In genomic region chrX:29911673-29912072, GRCh38 we compare ENCODE assay signal across 20 cellular contexts.
DNase-seq lines count a peak whose midpoint lies in the region; ATAC-seq, FAIRE-seq and TF ChIP-seq lines count a peak whose summit lies in the region.
"Had no signal": no experiment of that assay in that cellular context is flagged by ENCODE, and none has a peak within 500 bp of the region (broad histone marks: within the 10 kb centered on the region; RNA-seq: fewer than 3 reads in every experiment).

No MANE protein-coding gene starts in this region.

- no peak overlapping the region for H3K4me3 ChIP-seq in Loucy (ENCODE audit: low read length, poor library complexity, severe bottlenecking)
- H3K4me3 ChIP-seq in GM12878: no peak overlapping the region
- no peak overlapping the region for H3K4me3 ChIP-seq in right atrium auricular region
- H3K4me3 ChIP-seq: cardiac muscle cell, heart right ventricle, thoracic aorta had no signal

- H3K9me2 ChIP-seq in Loucy (replicated peaks; ENCODE audit: low read depth, low read length): no peaks in the 10 kb centered on the region

- H3K79me2 ChIP-seq in Loucy (ENCODE audit: insufficient read depth, low read length) (no peaks in the 10 kb centered on the region), GM12878 (ENCODE audit: control insufficient read depth, insufficient read depth, low read length) (no peaks in the 10 kb centered on the region)

- FAIRE-seq in GM12878 (lab: Jason Lieb, UNC) (no peak), RCC 7860 (lab: Jason Lieb, UNC) (no peak)

- H3K4me2 ChIP-seq in Loucy (ENCODE audit: low read depth, low read length, poor library complexity, severe bottlenecking): no peak overlapping the region
- no peak overlapping the region for H3K4me2 ChIP-seq in GM12878 (ENCODE audit: control insufficient read depth, insufficient read depth)

- no peaks in the 10 kb centered on the region for H3K9me3 ChIP-seq in Loucy (ENCODE audit: insufficient read depth, low read depth, low read length)
- no peaks in the 10 kb centered on the region; the same call in 2 of the 3 replicates for H3K9me3 ChIP-seq in GM12878 (replicated peaks; ENCODE audit: control insufficient read depth, insufficient read depth, low read length)
- no peaks in the 10 kb centered on the region for H3K9me3 ChIP-seq in right atrium auricular region
- H3K9me3 ChIP-seq: Caco-2, thoracic aorta had no signal

- H3K36me3 ChIP-seq in Loucy (ENCODE audit: insufficient read depth, low read length): no peaks in the 10 kb centered on the region
- no peaks in the 10 kb centered on the region for H3K36me3 ChIP-seq in GM12878 (ENCODE audit: control insufficient read depth in 2 of 2, insufficient read depth in 2 of 2, low read length in 1 of 2)
- no peaks in the 10 kb centered on the region for H3K36me3 ChIP-seq in right atrium auricular region
- H3K36me3 ChIP-seq: cardiac muscle cell, heart right ventricle, thoracic aorta had no signal

- CTCF ChIA-PET in GM12878 (lab: Yijun Ruan, JAX): interaction anchor here (0.6 to 2.5 kb wide), 6 partner anchors 9 to 1734 kb away, joined by 3 to 8 read pairs (median 3); no protein-coding TSS in a partner anchor

- H3F3A ChIP-seq in Loucy (ENCODE audit: low read depth): no peaks in the 10 kb centered on the region

- no peak for TF ChIP-seq POLR2A in GM12878 (IDR thresholded peaks at IDR 0.05; ENCODE audit: low read depth, low read length)

- H3K27ac ChIP-seq in GM12878 (ENCODE audit: control insufficient read depth, insufficient read depth): no peak overlapping the region
- H3K27ac ChIP-seq in right atrium auricular region: no peak overlapping the region
- H3K27ac ChIP-seq: cardiac muscle cell, heart right ventricle, thoracic aorta, VCaP had no signal

- ATAC-seq in GM18517 (IDR thresholded peaks at IDR 0.05; ENCODE audit: unreplicated experiment) (peak; percentile 59), GM12878 (0 out of 3 replicates have a peak, but pooled peaks have one; percentile 39)
- ATAC-seq: activated CD8-positive, alpha-beta T cell treated with anti-CD3 and anti-CD28 coated beads for 36 hours; heart right ventricle; naive thymus-derived CD8-positive, alpha-beta T cell had no signal

- H4K20me1 ChIP-seq in Loucy (ENCODE audit: insufficient read depth, low read length, poor library complexity, severe bottlenecking): no peaks in the 10 kb centered on the region
- no peaks in the 10 kb centered on the region for H4K20me1 ChIP-seq in GM12878 (ENCODE audit: control insufficient read depth, insufficient read depth)

- RAD21 ChIA-PET in GM12878 (lab: Charles Lee; ENCODE audit: unreplicated experiment): no interaction called here

- peak; percentile 56 for TF ChIP-seq RAD21 in GM12878 (IDR thresholded peaks at IDR 0.05; ENCODE audit: insufficient read depth, low read depth, low read length)

- H2AFZ ChIP-seq in Loucy (ENCODE audit: low read length) (no peak overlapping the region), GM12878 (ENCODE audit: control insufficient read depth, low read depth, low read length) (no peak overlapping the region)

- H3K27me3 ChIP-seq in Loucy (ENCODE audit: insufficient read depth, low read length, poor library complexity, severe bottlenecking) (no peaks in the 10 kb centered on the region), GM12878 (replicated peaks in 1 of 2; ENCODE audit: control insufficient read depth in 2 of 2, insufficient read depth in 2 of 2, low read length in 1 of 2) (no peaks in the 10 kb centered on the region), right atrium auricular region (no peaks in the 10 kb centered on the region)
- H3K27me3 ChIP-seq: cardiac muscle cell, heart right ventricle had no signal

- H3K9ac ChIP-seq in Loucy (ENCODE audit: low read depth, low read length, poor library complexity, severe bottlenecking) (no peak overlapping the region), GM12878 (ENCODE audit: control insufficient read depth, insufficient read depth, low read length) (no peak overlapping the region)

- H3K4me1 ChIP-seq in Loucy (ENCODE audit: insufficient read depth, low read length, poor library complexity, severe bottlenecking) (no peaks in the 10 kb centered on the region), GM12878 (ENCODE audit: control insufficient read depth, insufficient read depth, low read length) (no peaks in the 10 kb centered on the region), right atrium auricular region (no peaks in the 10 kb centered on the region)
- H3K4me1 ChIP-seq: Caco-2, heart right ventricle had no signal

- SMC1A ChIA-PET in GM12878 (lab: Charles Lee; ENCODE audit: uncharacterized antibody, unreplicated experiment): interaction anchor here (0.7 kb wide), 1 partner anchor 318 kb away, joined by 3 read pairs; no protein-coding TSS in a partner anchor

- no peak for TF ChIP-seq EP300 in GM12878 (IDR thresholded peaks at IDR 0.05; ENCODE audit: borderline replicate concordance in 1 of 2, control insufficient read depth in 1 of 2, low read depth in 2 of 2, low read length in 2 of 2)

- in situ Hi-C loops in GM12878 (cut with MboI): no loop called here

- POLR2A ChIA-PET in GM12878 (lab: Charles Lee): no interaction called here

- 27% methylated on average over 4 of the region's 4 CpGs for WGBS in GM12878 (ENCODE audit: insufficient coverage, insufficient replicate concordance, low lambda C conversion rate, missing lambda C conversion rate)

- BruUV-seq in GM12878 (replicated peaks; lab: Mats Ljungman, UMichigan): no TSS peak

- DNase-seq in AG09319 (ENCODE audit: extremely low read depth, low read depth): no peak
- DNase-seq in GM12878 (ENCODE audit: low read depth, low spot score): no peak
- DNase-seq in NCI-H524 (lab: John Stamatoyannopoulos, UW): no peak
- no peak for DNase-seq in right atrium auricular region (ENCODE audit: low spot score)
- no peak for DNase-seq in islet precursor cell
- no peak for DNase-seq in RCC 7860 (ENCODE audit: low spot score)
- DNase-seq: activated CD8-positive, alpha-beta T cell treated with anti-CD3 and anti-CD28 coated beads for 36 hours; Caco-2; effector CD4-positive, alpha-beta T cell; heart right ventricle; naive thymus-derived CD8-positive, alpha-beta T cell; NCI-H1092; NCI-H2081 treated with DMSO at 0.1 percent for 48 hours; NCI-H69; RPMI8226 had no signal

- peak; percentile 4 for TF ChIP-seq CTCF in AG09319 (IDR thresholded peaks at IDR 0.05; ENCODE audit: low read depth, low read length)
- TF ChIP-seq CTCF in Loucy (conservative IDR thresholded peaks at IDR 0.05; ENCODE audit: low read length): peak; percentile 35; the same call in 1 of the 2 replicates
- peak in 2 of 3 experiments; percentile 34; a peak in 2 of 6 replicates for TF ChIP-seq CTCF in GM12878 (IDR thresholded peaks at IDR 0.05 in 2 of 3, conservative IDR thresholded peaks at IDR 0.05 in 1 of 3; ENCODE audit: control insufficient read depth in 2 of 3, extremely low read depth in 1 of 3, insufficient read depth in 1 of 3, low read depth in 3 of 3, low read length in 3 of 3)
- no peak for TF ChIP-seq CTCF in right atrium auricular region (IDR thresholded peaks at IDR 0.05)

- intact Hi-C loops in GM12878 (cut with micrococcal nuclease; ENCODE audit: unreplicated experiment): no loop called here

TF ChIP-seq in GM12878, 131 proteins besides CTCF, POLR2A, EP300 and RAD21:
- no peak for TF ChIP-seq ZZZ3 (IDR thresholded peaks at IDR 0.05; ENCODE audit: control insufficient read depth, insufficient read length, low read depth)
- peak; percentile 26; the same call in 1 of the 2 replicates for TF ChIP-seq SMC3 (IDR thresholded peaks at IDR 0.05; ENCODE audit: borderline replicate concordance, low read length)

Comparison
In these comparisons a context has a peak if more than half of its experiments do, and no peak if none do; other contexts are left out.
1. CTCF ChIP-seq: peak in AG09319 (single experiment), Loucy (single experiment) and GM12878 (2 of 3); none in right atrium auricular region (0 of 2).